ENCODE assay signal across 1 cellular context in the genomic region with DNA sequence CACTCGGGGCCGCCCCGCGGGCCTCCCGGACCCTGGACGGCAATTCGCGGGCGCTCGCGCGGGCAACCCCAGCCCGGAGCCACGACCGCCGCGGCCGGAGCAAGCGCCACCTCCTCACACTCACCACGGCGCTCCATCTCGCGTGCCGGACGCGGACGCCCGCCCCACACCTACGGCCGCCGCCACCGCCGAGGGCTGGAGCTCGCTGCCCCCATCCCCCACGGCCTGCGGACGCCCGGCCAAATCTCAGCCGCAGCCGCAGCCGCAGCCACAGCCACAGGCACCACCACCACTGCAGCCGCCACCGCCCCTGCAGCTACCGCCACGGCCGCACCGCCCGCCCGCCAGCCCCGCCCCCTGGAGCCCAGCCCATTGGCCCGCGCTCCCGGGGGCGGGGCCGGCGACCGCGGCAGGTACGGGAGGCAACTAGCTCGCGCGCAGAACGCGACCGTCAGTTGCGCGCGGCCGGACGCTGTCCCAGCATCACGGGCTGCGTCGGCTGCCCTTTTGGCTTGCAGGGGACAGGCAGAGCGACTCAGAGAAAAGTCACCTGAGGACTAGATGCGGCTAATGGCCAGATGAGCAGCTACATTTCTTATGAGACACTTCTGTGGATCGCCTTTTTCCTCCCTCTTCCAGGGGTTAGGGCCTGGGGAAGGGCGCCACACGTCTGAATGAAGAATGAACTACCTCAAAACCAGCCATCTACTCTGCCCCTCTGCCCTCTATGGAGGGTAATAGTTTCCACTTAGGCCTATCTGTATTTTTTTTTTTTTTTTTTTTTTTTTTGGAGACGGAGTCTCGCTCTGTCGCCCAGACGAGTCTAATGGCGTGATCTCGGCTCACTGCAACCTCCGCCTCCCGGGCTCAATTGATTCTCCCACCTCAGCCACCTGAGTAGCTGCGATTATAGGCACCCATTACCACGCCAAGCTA.
TF ChIP-seq lines count a peak whose summit lies in the region.

TSS of gene ARHGAP29 (minus strand) at position 294 of the 936 bp plus-strand sequence. CDS start 5,973 bp downstream, outside the sequence.

TF ChIP-seq in HEK293, 187 proteins besides CTCF, POLR2A, EP300 and RAD21 (continued from another document and continues in another):
- 0 out of 2 replicates have a peak, but pooled peaks have one; percentile 40 for TF ChIP-seq ZNF561 (tag by site-specific recombination; IDR thresholded peaks at IDR 0.05; ENCODE audit: borderline replicate concordance)
- TF ChIP-seq ZNF175 (tag by site-specific recombination; IDR thresholded peaks at IDR 0.05): no peak
- peak; percentile 74 for TF ChIP-seq ZNF660 (tag by site-specific recombination; IDR thresholded peaks at IDR 0.05)
- no peak for TF ChIP-seq ZNF549 (tag by site-specific recombination; IDR thresholded peaks at IDR 0.05)
- no peak for TF ChIP-seq YY1 (tag by site-specific recombination; IDR thresholded peaks at IDR 0.05)
- TF ChIP-seq, protein P1, sequence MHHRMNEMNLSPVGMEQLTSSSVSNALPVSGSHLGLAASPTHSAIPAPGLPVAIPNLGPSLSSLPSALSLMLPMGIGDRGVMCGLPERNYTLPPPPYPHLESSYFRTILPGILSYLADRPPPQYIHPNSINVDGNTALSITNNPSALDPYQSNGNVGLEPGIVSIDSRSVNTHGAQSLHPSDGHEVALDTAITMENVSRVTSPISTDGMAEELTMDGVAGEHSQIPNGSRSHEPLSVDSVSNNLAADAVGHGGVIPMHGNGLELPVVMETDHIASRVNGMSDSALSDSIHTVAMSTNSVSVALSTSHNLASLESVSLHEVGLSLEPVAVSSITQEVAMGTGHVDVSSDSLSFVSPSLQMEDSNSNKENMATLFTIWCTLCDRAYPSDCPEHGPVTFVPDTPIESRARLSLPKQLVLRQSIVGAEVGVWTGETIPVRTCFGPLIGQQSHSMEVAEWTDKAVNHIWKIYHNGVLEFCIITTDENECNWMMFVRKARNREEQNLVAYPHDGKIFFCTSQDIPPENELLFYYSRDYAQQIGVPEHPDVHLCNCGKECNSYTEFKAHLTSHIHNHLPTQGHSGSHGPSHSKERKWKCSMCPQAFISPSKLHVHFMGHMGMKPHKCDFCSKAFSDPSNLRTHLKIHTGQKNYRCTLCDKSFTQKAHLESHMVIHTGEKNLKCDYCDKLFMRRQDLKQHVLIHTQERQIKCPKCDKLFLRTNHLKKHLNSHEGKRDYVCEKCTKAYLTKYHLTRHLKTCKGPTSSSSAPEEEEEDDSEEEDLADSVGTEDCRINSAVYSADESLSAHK (tag by site-specific recombination; IDR thresholded peaks at IDR 0.05): no peak
- TF ChIP-seq GLIS1 (tag by site-specific recombination; IDR thresholded peaks at IDR 0.05): 0 out of 2 replicates have a peak, but pooled peaks have one; percentile 25
- TF ChIP-seq, protein P2, sequence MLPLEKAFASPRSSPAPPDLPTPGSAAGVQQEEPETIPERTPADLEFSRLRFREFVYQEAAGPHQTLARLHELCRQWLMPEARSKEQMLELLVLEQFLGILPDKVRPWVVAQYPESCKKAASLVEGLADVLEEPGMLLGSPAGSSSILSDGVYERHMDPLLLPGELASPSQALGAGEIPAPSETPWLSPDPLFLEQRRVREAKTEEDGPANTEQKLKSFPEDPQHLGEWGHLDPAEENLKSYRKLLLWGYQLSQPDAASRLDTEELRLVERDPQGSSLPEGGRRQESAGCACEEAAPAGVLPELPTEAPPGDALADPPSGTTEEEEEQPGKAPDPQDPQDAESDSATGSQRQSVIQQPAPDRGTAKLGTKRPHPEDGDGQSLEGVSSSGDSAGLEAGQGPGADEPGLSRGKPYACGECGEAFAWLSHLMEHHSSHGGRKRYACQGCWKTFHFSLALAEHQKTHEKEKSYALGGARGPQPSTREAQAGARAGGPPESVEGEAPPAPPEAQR (tag by site-specific recombination; IDR thresholded peaks at IDR 0.05): no peak
- TF ChIP-seq ZNF391 (tag by site-specific recombination; IDR thresholded peaks at IDR 0.05; ENCODE audit: borderline replicate concordance, low read depth): no peak
- TF ChIP-seq ZNF544 (tag by site-specific recombination; IDR thresholded peaks at IDR 0.05): no peak
- no peak for TF ChIP-seq ZNF664 (tag by site-specific recombination; IDR thresholded peaks at IDR 0.05)
- no peak for TF ChIP-seq ZNF138 (tag by site-specific recombination; IDR thresholded peaks at IDR 0.05; ENCODE audit: borderline replicate concordance)
- TF ChIP-seq ZSCAN4 (tag by site-specific recombination; IDR thresholded peaks at IDR 0.05): no peak
- TF ChIP-seq ZNF174 (tag by site-specific recombination; IDR thresholded peaks at IDR 0.05): 0 out of 2 replicates have a peak, but pooled peaks have one; percentile 56
- no peak; the same call in none of the 2 replicates for TF ChIP-seq ZNF335 (tag by site-specific recombination; conservative IDR thresholded peaks at IDR 0.05)
- no peak for TF ChIP-seq KLF16 (tag by site-specific recombination; IDR thresholded peaks at IDR 0.05)
- TF ChIP-seq, protein P3, sequence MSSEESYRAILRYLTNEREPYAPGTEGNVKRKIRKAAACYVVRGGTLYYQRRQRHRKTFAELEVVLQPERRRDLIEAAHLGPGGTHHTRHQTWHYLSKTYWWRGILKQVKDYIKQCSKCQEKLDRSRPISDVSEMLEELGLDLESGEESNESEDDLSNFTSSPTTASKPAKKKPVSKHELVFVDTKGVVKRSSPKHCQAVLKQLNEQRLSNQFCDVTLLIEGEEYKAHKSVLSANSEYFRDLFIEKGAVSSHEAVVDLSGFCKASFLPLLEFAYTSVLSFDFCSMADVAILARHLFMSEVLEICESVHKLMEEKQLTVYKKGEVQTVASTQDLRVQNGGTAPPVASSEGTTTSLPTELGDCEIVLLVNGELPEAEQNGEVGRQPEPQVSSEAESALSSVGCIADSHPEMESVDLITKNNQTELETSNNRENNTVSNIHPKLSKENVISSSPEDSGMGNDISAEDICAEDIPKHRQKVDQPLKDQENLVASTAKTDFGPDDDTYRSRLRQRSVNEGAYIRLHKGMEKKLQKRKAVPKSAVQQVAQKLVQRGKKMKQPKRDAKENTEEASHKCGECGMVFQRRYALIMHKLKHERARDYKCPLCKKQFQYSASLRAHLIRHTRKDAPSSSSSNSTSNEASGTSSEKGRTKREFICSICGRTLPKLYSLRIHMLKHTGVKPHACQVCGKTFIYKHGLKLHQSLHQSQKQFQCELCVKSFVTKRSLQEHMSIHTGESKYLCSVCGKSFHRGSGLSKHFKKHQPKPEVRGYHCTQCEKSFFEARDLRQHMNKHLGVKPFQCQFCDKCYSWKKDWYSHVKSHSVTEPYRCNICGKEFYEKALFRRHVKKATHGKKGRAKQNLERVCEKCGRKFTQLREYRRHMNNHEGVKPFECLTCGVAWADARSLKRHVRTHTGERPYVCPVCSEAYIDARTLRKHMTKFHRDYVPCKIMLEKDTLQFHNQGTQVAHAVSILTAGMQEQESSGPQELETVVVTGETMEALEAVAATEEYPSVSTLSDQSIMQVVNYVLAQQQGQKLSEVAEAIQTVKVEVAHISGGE (tag by site-specific recombination; conservative IDR thresholded peaks at IDR 0.05; ENCODE audit: low read depth): no peak
- peak; percentile 81 for TF ChIP-seq ZFHX2 (tag by site-specific recombination; conservative IDR thresholded peaks at IDR 0.05)
- TF ChIP-seq, protein P4, sequence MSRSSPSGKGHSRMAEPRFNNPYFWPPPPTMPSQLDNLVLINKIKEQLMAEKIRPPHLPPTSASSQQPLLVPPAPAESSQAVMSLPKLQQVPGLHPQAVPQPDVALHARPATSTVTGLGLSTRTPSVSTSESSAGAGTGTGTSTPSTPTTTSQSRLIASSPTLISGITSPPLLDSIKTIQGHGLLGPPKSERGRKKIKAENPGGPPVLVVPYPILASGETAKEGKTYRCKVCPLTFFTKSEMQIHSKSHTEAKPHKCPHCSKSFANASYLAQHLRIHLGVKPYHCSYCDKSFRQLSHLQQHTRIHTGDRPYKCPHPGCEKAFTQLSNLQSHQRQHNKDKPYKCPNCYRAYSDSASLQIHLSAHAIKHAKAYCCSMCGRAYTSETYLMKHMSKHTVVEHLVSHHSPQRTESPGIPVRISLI (tag by site-specific recombination; IDR thresholded peaks at IDR 0.05): peak; percentile 64; the same call in 1 of the 2 replicates
- TF ChIP-seq, protein P5, sequence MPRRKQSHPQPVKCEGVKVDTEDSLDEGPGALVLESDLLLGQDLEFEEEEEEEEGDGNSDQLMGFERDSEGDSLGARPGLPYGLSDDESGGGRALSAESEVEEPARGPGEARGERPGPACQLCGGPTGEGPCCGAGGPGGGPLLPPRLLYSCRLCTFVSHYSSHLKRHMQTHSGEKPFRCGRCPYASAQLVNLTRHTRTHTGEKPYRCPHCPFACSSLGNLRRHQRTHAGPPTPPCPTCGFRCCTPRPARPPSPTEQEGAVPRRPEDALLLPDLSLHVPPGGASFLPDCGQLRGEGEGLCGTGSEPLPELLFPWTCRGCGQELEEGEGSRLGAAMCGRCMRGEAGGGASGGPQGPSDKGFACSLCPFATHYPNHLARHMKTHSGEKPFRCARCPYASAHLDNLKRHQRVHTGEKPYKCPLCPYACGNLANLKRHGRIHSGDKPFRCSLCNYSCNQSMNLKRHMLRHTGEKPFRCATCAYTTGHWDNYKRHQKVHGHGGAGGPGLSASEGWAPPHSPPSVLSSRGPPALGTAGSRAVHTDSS (tag by site-specific recombination; IDR thresholded peaks at IDR 0.05): 0 out of 2 replicates have a peak, but pooled peaks have one; percentile 6
- TF ChIP-seq ZNF501 (tag by site-specific recombination; IDR thresholded peaks at IDR 0.05): 0 out of 2 replicates have a peak, but pooled peaks have one; percentile 63
- TF ChIP-seq ZNF266 (tag by site-specific recombination; IDR thresholded peaks at IDR 0.05; ENCODE audit: low read depth): no peak
- TF ChIP-seq ZNF202 (tag by site-specific recombination; IDR thresholded peaks at IDR 0.05; ENCODE audit: borderline replicate concordance): peak; percentile 25; the same call in 1 of the 2 replicates
- 0 out of 2 replicates have a peak, but pooled peaks have one; percentile 10 for TF ChIP-seq ZNF76 (tag by site-specific recombination; IDR thresholded peaks at IDR 0.05; ENCODE audit: borderline replicate concordance, low read depth)
- peak; percentile 74; the same call in 1 of the 2 replicates for TF ChIP-seq OSR2 (tag by site-specific recombination; IDR thresholded peaks at IDR 0.05)
- 0 out of 2 replicates have a peak, but pooled peaks have one; percentile 23 for TF ChIP-seq ZNF394 (tag by site-specific recombination; IDR thresholded peaks at IDR 0.05; ENCODE audit: borderline replicate concordance)
- TF ChIP-seq, protein P6, sequence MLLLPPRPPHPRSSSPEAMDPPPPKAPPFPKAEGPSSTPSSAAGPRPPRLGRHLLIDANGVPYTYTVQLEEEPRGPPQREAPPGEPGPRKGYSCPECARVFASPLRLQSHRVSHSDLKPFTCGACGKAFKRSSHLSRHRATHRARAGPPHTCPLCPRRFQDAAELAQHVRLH (tag by site-specific recombination; IDR thresholded peaks at IDR 0.05): no peak
- peak; percentile 46; the same call in 1 of the 2 replicates for TF ChIP-seq ZNF596 (tag by site-specific recombination; IDR thresholded peaks at IDR 0.05)
- peak; percentile 69 for TF ChIP-seq KLF10 (tag by site-specific recombination; IDR thresholded peaks at IDR 0.05)
- TF ChIP-seq, protein P7, sequence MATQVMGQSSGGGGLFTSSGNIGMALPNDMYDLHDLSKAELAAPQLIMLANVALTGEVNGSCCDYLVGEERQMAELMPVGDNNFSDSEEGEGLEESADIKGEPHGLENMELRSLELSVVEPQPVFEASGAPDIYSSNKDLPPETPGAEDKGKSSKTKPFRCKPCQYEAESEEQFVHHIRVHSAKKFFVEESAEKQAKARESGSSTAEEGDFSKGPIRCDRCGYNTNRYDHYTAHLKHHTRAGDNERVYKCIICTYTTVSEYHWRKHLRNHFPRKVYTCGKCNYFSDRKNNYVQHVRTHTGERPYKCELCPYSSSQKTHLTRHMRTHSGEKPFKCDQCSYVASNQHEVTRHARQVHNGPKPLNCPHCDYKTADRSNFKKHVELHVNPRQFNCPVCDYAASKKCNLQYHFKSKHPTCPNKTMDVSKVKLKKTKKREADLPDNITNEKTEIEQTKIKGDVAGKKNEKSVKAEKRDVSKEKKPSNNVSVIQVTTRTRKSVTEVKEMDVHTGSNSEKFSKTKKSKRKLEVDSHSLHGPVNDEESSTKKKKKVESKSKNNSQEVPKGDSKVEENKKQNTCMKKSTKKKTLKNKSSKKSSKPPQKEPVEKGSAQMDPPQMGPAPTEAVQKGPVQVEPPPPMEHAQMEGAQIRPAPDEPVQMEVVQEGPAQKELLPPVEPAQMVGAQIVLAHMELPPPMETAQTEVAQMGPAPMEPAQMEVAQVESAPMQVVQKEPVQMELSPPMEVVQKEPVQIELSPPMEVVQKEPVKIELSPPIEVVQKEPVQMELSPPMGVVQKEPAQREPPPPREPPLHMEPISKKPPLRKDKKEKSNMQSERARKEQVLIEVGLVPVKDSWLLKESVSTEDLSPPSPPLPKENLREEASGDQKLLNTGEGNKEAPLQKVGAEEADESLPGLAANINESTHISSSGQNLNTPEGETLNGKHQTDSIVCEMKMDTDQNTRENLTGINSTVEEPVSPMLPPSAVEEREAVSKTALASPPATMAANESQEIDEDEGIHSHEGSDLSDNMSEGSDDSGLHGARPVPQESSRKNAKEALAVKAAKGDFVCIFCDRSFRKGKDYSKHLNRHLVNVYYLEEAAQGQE (tag by site-specific recombination; IDR thresholded peaks at IDR 0.05): no peak
- no peak for TF ChIP-seq ZNF510 (tag by site-specific recombination; IDR thresholded peaks at IDR 0.05; ENCODE audit: insufficient replicate concordance)
- TF ChIP-seq, protein P8, sequence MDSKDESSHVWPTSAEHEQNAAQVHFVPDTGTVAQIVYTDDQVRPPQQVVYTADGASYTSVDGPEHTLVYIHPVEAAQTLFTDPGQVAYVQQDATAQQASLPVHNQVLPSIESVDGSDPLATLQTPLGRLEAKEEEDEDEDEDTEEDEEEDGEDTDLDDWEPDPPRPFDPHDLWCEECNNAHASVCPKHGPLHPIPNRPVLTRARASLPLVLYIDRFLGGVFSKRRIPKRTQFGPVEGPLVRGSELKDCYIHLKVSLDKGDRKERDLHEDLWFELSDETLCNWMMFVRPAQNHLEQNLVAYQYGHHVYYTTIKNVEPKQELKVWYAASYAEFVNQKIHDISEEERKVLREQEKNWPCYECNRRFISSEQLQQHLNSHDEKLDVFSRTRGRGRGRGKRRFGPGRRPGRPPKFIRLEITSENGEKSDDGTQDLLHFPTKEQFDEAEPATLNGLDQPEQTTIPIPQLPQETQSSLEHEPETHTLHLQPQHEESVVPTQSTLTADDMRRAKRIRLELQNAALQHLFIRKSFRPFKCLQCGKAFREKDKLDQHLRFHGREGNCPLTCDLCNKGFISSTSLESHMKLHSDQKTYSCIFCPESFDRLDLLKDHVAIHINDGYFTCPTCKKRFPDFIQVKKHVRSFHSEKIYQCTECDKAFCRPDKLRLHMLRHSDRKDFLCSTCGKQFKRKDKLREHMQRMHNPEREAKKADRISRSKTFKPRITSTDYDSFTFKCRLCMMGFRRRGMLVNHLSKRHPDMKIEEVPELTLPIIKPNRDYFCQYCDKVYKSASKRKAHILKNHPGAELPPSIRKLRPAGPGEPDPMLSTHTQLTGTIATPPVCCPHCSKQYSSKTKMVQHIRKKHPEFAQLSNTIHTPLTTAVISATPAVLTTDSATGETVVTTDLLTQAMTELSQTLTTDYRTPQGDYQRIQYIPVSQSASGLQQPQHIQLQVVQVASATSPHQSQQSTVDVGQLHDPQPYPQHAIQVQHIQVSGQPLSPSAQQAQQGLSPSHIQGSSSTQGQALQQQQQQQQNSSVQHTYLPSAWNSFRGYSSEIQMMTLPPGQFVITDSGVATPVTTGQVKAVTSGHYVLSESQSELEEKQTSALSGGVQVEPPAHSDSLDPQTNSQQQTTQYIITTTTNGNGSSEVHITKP (tag by site-specific recombination; IDR thresholded peaks at IDR 0.05): peak; percentile 29
